In genomic region chr2:45627911-45628310, GRCh38 we compare ENCODE assay signal across 34 cellular contexts. TPM values are rescaled to one million over a fixed set of nuclear protein-coding genes. Genes with fewer than 3 reads are reported as not detected.
DNase-seq lines count a peak whose midpoint lies in the region; ATAC-seq and TF ChIP-seq lines count a peak whose summit lies in the region.
"Had no signal": no experiment of that assay in that cellular context is flagged by ENCODE, and none has a peak within 500 bp of the region (broad histone marks: within the 10 kb centered on the region; RNA-seq: fewer than 3 reads in every experiment).

No MANE protein-coding gene starts in this region.

- no peaks in the 10 kb centered on the region for H4K20me1 ChIP-seq in SK-N-SH (ENCODE audit: insufficient read depth)

- no peak overlapping the region for H3K27ac ChIP-seq in SK-N-SH (ENCODE audit: low read depth in 2 of 2, low read length in 1 of 2)
- no peak overlapping the region for H3K27ac ChIP-seq in breast epithelium
- H3K27ac ChIP-seq: 22Rv1, thyroid gland had no signal

- TF ChIP-seq POLR2A in lower leg skin (IDR thresholded peaks at IDR 0.05) (no peak), breast epithelium (IDR thresholded peaks at IDR 0.05) (no peak)

- no peaks in the 10 kb centered on the region for H3F3A ChIP-seq in SK-N-SH (replicated peaks; ENCODE audit: insufficient read depth)

- DNase-seq in SK-N-SH (no peak), amniotic epithelial cell (ENCODE audit: low read depth) (peak; percentile 56), glomerular visceral epithelial cell (ENCODE audit: extremely low spot score) (peak; percentile 61), lower leg skin (ENCODE audit: low spot score in 2 of 2) (no peak), breast epithelium (ENCODE audit: low spot score in 2 of 2) (no peak)
- DNase-seq in activated naive CD4-positive, alpha-beta T cell treated with anti-CD3 and anti-CD28 coated beads, Interleukin-2, amount 10 ng/mL, durations not matched to agents 7 days and 5 days, result no peak
- DNase-seq: activated CD4-positive, alpha-beta T cell treated with anti-CD3 and anti-CD28 coated beads, Interleukin-2, amount 50 U/mL, for 48 hours; activated CD4-positive, CD25-positive, alpha-beta regulatory T cell; activated CD8-positive, alpha-beta memory T cell treated with anti-CD3 and anti-CD28 coated beads, Interleukin-2, amount 50 U/mL, for 4 hours; CD8-positive, alpha-beta memory T cell; DMS153; effector CD8-positive, alpha-beta T cell; GF-D8; H9; kidney; mammary epithelial cell; NCI-H1105 treated with DMSO at 0.1 percent for 48 hours; NCI-H2081; NCI-H345; NCI-H774; posterior cingulate gyrus; Right ventricle myocardium superior; T1000; thyroid gland had no signal

- no peaks in the 10 kb centered on the region for H3K9me3 Mint-ChIP-seq in activated naive CD4-positive, alpha-beta T cell treated with anti-CD3 and anti-CD28 coated beads, Interleukin-2, amount 10 ng/mL, durations not matched to agents 7 days and 5 days
- H3K9me3 Mint-ChIP-seq: activated naive CD4-positive, alpha-beta T cell treated with anti-CD3 and anti-CD28 coated beads, Interleukin-2, amount 50 U/mL, for 72 hours; activated T-helper 17 cell treated with anti-CD3 and anti-CD28 coated beads, Interleukin-2, amount 50 U/mL, for 72 hours; brain; H9; stimulated activated naive CD8-positive, alpha-beta T cell treated with anti-CD3 and anti-CD28 coated beads, Interleukin-15, Interleukin-2, amounts not matched to agents 100 ng/mL and 50 ng/mL, for 24 hours had no signal

- H3K4me3 ChIP-seq in SK-N-SH (ENCODE audit: low read depth in 2 of 2, low read length in 1 of 2), result no peak overlapping the region
- H3K4me3 ChIP-seq in lower leg skin (ENCODE audit: low read depth, poor library complexity, severe bottlenecking), result no peak overlapping the region
- H3K4me3 ChIP-seq in breast epithelium, result no peak overlapping the region
- H3K4me3 ChIP-seq: thyroid gland had no signal

- H3K27me3 Mint-ChIP-seq in activated naive CD4-positive, alpha-beta T cell treated with anti-CD3 and anti-CD28 coated beads, Interleukin-2, amount 10 ng/mL, durations not matched to agents 7 days and 5 days, result peaks cover 28% of the 10 kb centered on the region

- H3K4me1 Mint-ChIP-seq in activated naive CD4-positive, alpha-beta T cell treated with anti-CD3 and anti-CD28 coated beads, Interleukin-2, amount 10 ng/mL, durations not matched to agents 7 days and 5 days, result no peaks in the 10 kb centered on the region
- H3K4me1 Mint-ChIP-seq: activated T-helper 17 cell treated with anti-CD3 and anti-CD28 coated beads, Interleukin-2, amount 50 U/mL, for 72 hours; B cell; brain; CD8-positive, alpha-beta memory T cell; IgD-negative memory B cell had no signal

- TF ChIP-seq EP300 in SK-N-SH (IDR thresholded peaks at IDR 0.05; ENCODE audit: borderline replicate concordance in 1 of 2, low read depth in 1 of 2, low read length in 1 of 2), result no peak

- H3K27ac Mint-ChIP-seq in activated naive CD4-positive, alpha-beta T cell treated with anti-CD3 and anti-CD28 coated beads, Interleukin-2, amount 10 ng/mL, durations not matched to agents 7 days and 5 days, result no peak overlapping the region
- H3K27ac Mint-ChIP-seq: activated naive CD4-positive, alpha-beta T cell treated with anti-CD3 and anti-CD28 coated beads, Interleukin-2, amount 50 U/mL, for 72 hours; activated T-helper 17 cell treated with anti-CD3 and anti-CD28 coated beads, Interleukin-2, amount 50 U/mL, for 72 hours; B cell; brain; CD8-positive, alpha-beta memory T cell; IgD-negative memory B cell; stimulated activated naive CD8-positive, alpha-beta T cell treated with anti-CD3 and anti-CD28 coated beads, Interleukin-15, Interleukin-2, amounts not matched to agents 100 ng/mL and 50 ng/mL, for 24 hours had no signal

- H3K9me2 ChIP-seq in SK-N-SH, result no peaks in the 10 kb centered on the region

- intact Hi-C loops in lower leg skin (cut with DNase I; ENCODE audit: low total_unique reads) (no loop called here), breast epithelium (cut with DNase I; ENCODE audit: low total_unique reads) (no loop called here)

- no peak for TF ChIP-seq RAD21 in SK-N-SH (IDR thresholded peaks at IDR 0.05; ENCODE audit: low read length)

- ATAC-seq in SK-N-SH treated with all-trans-retinoic acid at 6 μM for 48 hours (peak; percentile 57; the same call in 2 of the 3 replicates), GM19035 (IDR thresholded peaks at IDR 0.05; ENCODE audit: unreplicated experiment) (no peak)
- ATAC-seq: activated naive CD4-positive, alpha-beta T cell treated with anti-CD3 and anti-CD28 coated beads, Interleukin-2, amount 50 U/mL, for 72 hours; activated T-helper 17 cell treated with anti-CD3 and anti-CD28 coated beads, Interleukin-2, amount 50 U/mL, for 72 hours; sciatic nerve had no signal

- H3K36me3 ChIP-seq in SK-N-SH (replicated peaks in 1 of 2; ENCODE audit: control insufficient read depth in 1 of 2, insufficient read depth in 2 of 2, low read length in 1 of 2), result no peaks in the 10 kb centered on the region
- no peaks in the 10 kb centered on the region for H3K36me3 ChIP-seq in breast epithelium
- H3K36me3 ChIP-seq: thyroid gland had no signal

- no peak overlapping the region for H2AFZ ChIP-seq in SK-N-SH (ENCODE audit: low read depth)

- CTCF ChIA-PET in SK-N-SH (lab: Yijun Ruan, JAX), result interaction anchor here (0.9 to 3.1 kb wide), 4 partner anchors 10 to 185 kb away, joined by 3 to 9 read pairs (median 3); no protein-coding TSS in a partner anchor
- CTCF ChIA-PET in activated naive CD4-positive, alpha-beta T cell treated with anti-CD3 and anti-CD28 coated beads, Interleukin-2, amount 10 ng/mL, durations not matched to agents 7 days and 5 days (lab: Charles Lee), result interaction anchor here (1.0 to 1.2 kb wide), 2 partner anchors 11 to 43 kb away, joined by 3 read pairs; no protein-coding TSS in a partner anchor

- H3K79me2 ChIP-seq in SK-N-SH (ENCODE audit: insufficient read depth), result no peaks in the 10 kb centered on the region

- no peak overlapping the region for H3K4me3 Mint-ChIP-seq in activated naive CD4-positive, alpha-beta T cell treated with anti-CD3 and anti-CD28 coated beads, Interleukin-2, amount 10 ng/mL, durations not matched to agents 7 days and 5 days
- H3K4me3 Mint-ChIP-seq: activated T-helper 17 cell treated with anti-CD3 and anti-CD28 coated beads, Interleukin-2, amount 50 U/mL, for 72 hours; B cell; brain; CD8-positive, alpha-beta memory T cell; H9; IgD-negative memory B cell; stimulated activated naive CD8-positive, alpha-beta T cell treated with anti-CD3 and anti-CD28 coated beads, Interleukin-15, Interleukin-2, amounts not matched to agents 100 ng/mL and 50 ng/mL, for 24 hours had no signal

- H3K9me3 ChIP-seq in SK-N-SH, result no peaks in the 10 kb centered on the region
- H3K9me3 ChIP-seq in breast epithelium, result no peaks in the 10 kb centered on the region
- H3K9me3 ChIP-seq: thyroid gland had no signal

- H3K4me1 ChIP-seq in SK-N-SH (ENCODE audit: control insufficient read depth in 1 of 2, insufficient read depth in 2 of 2, low read depth in 1 of 2, low read length in 1 of 2) (no peaks in the 10 kb centered on the region), breast epithelium (no peaks in the 10 kb centered on the region)
- H3K4me1 ChIP-seq: thyroid gland had no signal

- H3K27me3 ChIP-seq in SK-N-SH (ENCODE audit: insufficient read depth) (peaks cover 28% of the 10 kb centered on the region; the same call in 1 of the 2 replicates), breast epithelium (no peaks in the 10 kb centered on the region)
- H3K27me3 ChIP-seq: thyroid gland had no signal

- POLR2A ChIA-PET in SK-N-SH (lab: Yijun Ruan, JAX), result no interaction called here

- H3K9ac ChIP-seq in SK-N-SH, result no peak overlapping the region

- no peaks in the 10 kb centered on the region for H3K36me3 Mint-ChIP-seq in activated naive CD4-positive, alpha-beta T cell treated with anti-CD3 and anti-CD28 coated beads, Interleukin-2, amount 10 ng/mL, durations not matched to agents 7 days and 5 days
- H3K36me3 Mint-ChIP-seq: activated naive CD4-positive, alpha-beta T cell treated with anti-CD3 and anti-CD28 coated beads, Interleukin-2, amount 50 U/mL, for 72 hours; brain; IgD-negative memory B cell had no signal

- 92% methylated on average over 1 of the region's 1 CpG for WGBS in SK-N-SH (ENCODE audit: low lambda C conversion rate)
- 76 to 77% methylated on average over 1 of the region's 1 CpG for WGBS in lower leg skin, 2 donors

- no peak overlapping the region for H3K4me2 ChIP-seq in SK-N-SH

- TF ChIP-seq CTCF in SK-N-SH (IDR thresholded peaks at IDR 0.05), result no peak
- TF ChIP-seq CTCF in lower leg skin (IDR thresholded peaks at IDR 0.05), result no peak
- no peak for TF ChIP-seq CTCF in breast epithelium (IDR thresholded peaks at IDR 0.05)

TF ChIP-seq in SK-N-SH treated with all-trans-retinoic acid at 6 μM for 48 hours, 23 proteins besides CTCF, POLR2A, EP300 and RAD21 (continues in another document):
- TF ChIP-seq PPARA (CRISPR knock-in tag; IDR thresholded peaks at IDR 0.05; ENCODE audit: borderline replicate concordance) (no peak), ZFP30 (CRISPR knock-in tag; IDR thresholded peaks at IDR 0.05) (no peak), ZFP3 (CRISPR knock-in tag; IDR thresholded peaks at IDR 0.05) (no peak), OSR1 (CRISPR knock-in tag; IDR thresholded peaks at IDR 0.05) (no peak), SNAI2 (CRISPR knock-in tag; IDR thresholded peaks at IDR 0.05) (no peak), ISL1 (CRISPR knock-in tag; IDR thresholded peaks at IDR 0.05) (no peak)

TF ChIP-seq in SK-N-SH, 30 proteins besides CTCF, POLR2A, EP300 and RAD21:
- no peak for TF ChIP-seq TCF12 (IDR thresholded peaks at IDR 0.05)
- TF ChIP-seq RCOR1 (IDR thresholded peaks at IDR 0.05; ENCODE audit: low read length), result no peak

RNA-seq across cellular contexts. Expression of gene SRBD1, which starts 16.8 kb away (rescaled TPM):
- polyA plus RNA-seq in SK-N-SH (2012; rRNA removed), result 3.2 and 3.3 TPM in 2 replicates
- polyA plus RNA-seq in SK-N-SH (2012; cell fraction: cytosol; rRNA removed), result 5.3 and 5.6 TPM in 2 replicates
- polyA plus RNA-seq in SK-N-SH (2012; cell fraction: nucleus; rRNA removed), result 1.4 and 3.9 TPM in 2 replicates
- 10 to 100 TPM in 2 of 4 donors, 1 to 10 TPM in 2; 7.2 to 12.9 (median 9.9) TPM for total RNA-seq in lower leg skin
- 10 to 100 TPM; 21.1 to 30.2 (median 21.9) TPM for total RNA-seq in breast epithelium

RNA-seq across cellular contexts. Expression of gene PRKCE, which starts 23.6 kb away (rescaled TPM):
- polyA plus RNA-seq in SK-N-SH (2012; rRNA removed), result 16.3 and 20.4 TPM in 2 replicates
- polyA plus RNA-seq in SK-N-SH (2012; cell fraction: cytosol; rRNA removed), result 16.0 and 19.1 TPM in 2 replicates
- polyA plus RNA-seq in SK-N-SH (2012; cell fraction: nucleus; rRNA removed), result 11.9 and 20.1 TPM in 2 replicates
- 10 to 100 TPM in 1 of 4 donors, 1 to 10 TPM in 3; 3.5 to 10.3 (median 6.1) TPM for total RNA-seq in lower leg skin
- 10 to 100 TPM; 20.6 to 34.0 (median 23.6) TPM for total RNA-seq in breast epithelium

Comparison
In these comparisons a context has a peak if more than half of its experiments do, and no peak if none do; other contexts are left out.
1. DNase-seq: peak in amniotic epithelial cell (single experiment) and glomerular visceral epithelial cell (single experiment); none in SK-N-SH (single experiment), lower leg skin (0 of 2), breast epithelium (0 of 2) and activated naive CD4-positive, alpha-beta T cell treated with anti-CD3 and anti-CD28 coated beads, Interleukin-2, amount 10 ng/mL, durations not matched to agents 7 days and 5 days (single experiment).